ENCODE assay signal across 26 cellular contexts in the genomic region with DNA sequence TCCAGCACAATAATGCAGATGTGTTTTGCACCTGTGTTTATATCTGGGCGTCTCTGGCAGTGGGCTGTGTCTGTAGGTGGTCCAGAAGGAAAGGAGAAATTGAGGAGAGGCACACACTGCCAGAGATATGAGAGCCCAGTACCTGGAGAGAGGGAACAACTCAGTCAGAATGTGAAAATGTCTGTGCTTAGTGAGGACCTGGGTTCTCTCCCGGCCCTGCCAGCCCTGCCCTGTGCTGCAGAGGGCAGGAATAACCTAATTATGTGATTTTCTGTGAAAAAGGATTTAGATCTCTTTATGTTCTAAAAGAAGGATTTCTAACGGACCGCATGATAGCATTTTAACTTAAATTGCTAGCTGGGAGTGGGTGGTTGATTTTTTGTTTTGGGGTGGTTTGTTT.
"Had no signal": no experiment of that assay in that cellular context is flagged by ENCODE, and none has a peak within 500 bp of the region (broad histone marks: within the 10 kb centered on the region; RNA-seq: fewer than 3 reads in every experiment).

No MANE protein-coding gene starts in this region.

- H3K9me3 ChIP-seq: left lung, ovary, right atrium auricular region, right lobe of liver, tibial nerve, uterus had no signal

- ATAC-seq: left colon; left lung; natural killer cell; right lobe of liver; stimulated activated memory B cell treated with anti-CD40 and anti-IgM and Interleukin-4, amounts not matched to agents 10 μg/mL and 1 μg/mL and 100 μg/mL, for 72 hours; stimulated activated naive CD8-positive, alpha-beta T cell treated with anti-CD3 and anti-CD28 coated beads, Interleukin-15, amount 100 ng/mL, for 72 hours had no signal

- H3K4me3 ChIP-seq: left lung, lung, ovary, right atrium auricular region, right lobe of liver, smooth muscle cell, tibial nerve, uterus had no signal

- DNase-seq: immature natural killer cell; kidney; left colon; mesendoderm; naive B cell; natural killer cell; nephron progenitor cell; ovary; right lobe of liver; stimulated activated CD4-positive, alpha-beta T cell treated with anti-CD3 and anti-CD28 coated beads, Interleukin-1b, Interleukin-23, amount 100 ng/mL, for 48 hours; stimulated activated CD4-positive, alpha-beta T cell treated with anti-CD3 and anti-CD28 coated beads, Interleukin-2, amount 100 ng/mL, for 48 hours; stimulated activated CD4-positive, alpha-beta T cell treated with anti-CD3 and anti-CD28 coated beads, Interleukin-4, amount 100 ng/mL, for 4 hours; stimulated activated CD8-positive, alpha-beta memory T cell treated with anti-CD3 and anti-CD28 coated beads, Interleukin-4, amount 100 ng/mL, for 48 hours; stimulated activated naive CD4-positive, alpha-beta T cell treated with Interleukin-2 at 50 U/mL for 16 hours; stimulated activated naive CD8-positive, alpha-beta T cell treated with anti-CD3 and anti-CD28 coated beads, Interleukin-15, amount 100 ng/mL, for 72 hours; substantia nigra; uterus had no signal

- H3K27ac Mint-ChIP-seq: immature natural killer cell; mesothelial cell of epicardium; natural killer cell; nephron progenitor cell; progenitor cell of endocrine pancreas; stimulated activated memory B cell treated with anti-CD40 and anti-IgM and Interleukin-4, amounts not matched to agents 10 μg/mL and 1 μg/mL and 100 μg/mL, for 72 hours; stimulated activated naive CD8-positive, alpha-beta T cell treated with anti-CD3 and anti-CD28 coated beads, Interleukin-15, amount 100 ng/mL, for 72 hours; type B pancreatic cell had no signal

- H3K9me3 Mint-ChIP-seq: immature natural killer cell; mesothelial cell of epicardium; naive B cell; natural killer cell; nephron progenitor cell; stimulated activated memory B cell treated with anti-CD40 and anti-IgM and Interleukin-4, amounts not matched to agents 10 μg/mL and 1 μg/mL and 100 μg/mL, for 72 hours; stimulated activated naive CD8-positive, alpha-beta T cell treated with anti-CD3 and anti-CD28 coated beads, Interleukin-15, amount 100 ng/mL, for 72 hours; type B pancreatic cell had no signal

- H3K27me3 Mint-ChIP-seq: progenitor cell of endocrine pancreas; stimulated activated memory B cell treated with anti-CD40 and anti-IgM and Interleukin-4, amounts not matched to agents 10 μg/mL and 1 μg/mL and 100 μg/mL, for 72 hours had no signal

- H3K4me3 Mint-ChIP-seq: immature natural killer cell; mesothelial cell of epicardium; naive B cell; natural killer cell; nephron progenitor cell; stimulated activated memory B cell treated with anti-CD40 and anti-IgM and Interleukin-4, amounts not matched to agents 10 μg/mL and 1 μg/mL and 100 μg/mL, for 72 hours; stimulated activated naive CD8-positive, alpha-beta T cell treated with anti-CD3 and anti-CD28 coated beads, Interleukin-15, amount 100 ng/mL, for 72 hours; type B pancreatic cell had no signal

- H3K36me3 ChIP-seq: left lung, ovary, right atrium auricular region, right lobe of liver, tibial nerve, uterus had no signal

- H3K4me1 Mint-ChIP-seq: immature natural killer cell; mesothelial cell of epicardium; naive B cell; natural killer cell; stimulated activated memory B cell treated with anti-CD40 and anti-IgM and Interleukin-4, amounts not matched to agents 10 μg/mL and 1 μg/mL and 100 μg/mL, for 72 hours; stimulated activated naive CD8-positive, alpha-beta T cell treated with anti-CD3 and anti-CD28 coated beads, Interleukin-15, amount 100 ng/mL, for 72 hours had no signal

- H3K4me2 ChIP-seq: smooth muscle cell had no signal

- H3K27ac ChIP-seq: left lung, ovary, right atrium auricular region, right lobe of liver, tibial nerve, uterus had no signal

- H3K36me3 Mint-ChIP-seq: immature natural killer cell; mesothelial cell of epicardium; naive B cell; natural killer cell; stimulated activated memory B cell treated with anti-CD40 and anti-IgM and Interleukin-4, amounts not matched to agents 10 μg/mL and 1 μg/mL and 100 μg/mL, for 72 hours; type B pancreatic cell had no signal

- H3K4me1 ChIP-seq: left lung, right atrium auricular region, tibial nerve, uterus had no signal

- H3K27me3 ChIP-seq: ovary, right atrium auricular region, right lobe of liver, uterus had no signal
